Comparison of ENCODE assay signal across 31 cellular contexts in genomic region chr7:98731651-98732050, GRCh38.
"Had no signal": no experiment of that assay in that cellular context is flagged by ENCODE, and none has a peak within 500 bp of the region (broad histone marks: within the 10 kb centered on the region; RNA-seq: fewer than 3 reads in every experiment).

No MANE protein-coding gene starts in this region.

- DNase-seq: activated B cell treated with CpG ODN at 0.5 μM for 24 hours; activated CD4-positive, alpha-beta memory T cell treated with anti-CD3 and anti-CD28 coated beads for 36 hours; activated CD4-positive, alpha-beta T cell treated with anti-CD3 and anti-CD28 coated beads for 4 hours; activated CD4-positive, alpha-beta T cell treated with anti-CD3 and anti-CD28 coated beads, Interleukin-2, amount 10 ng/mL, durations not matched to agents 24 days and 14 days; activated CD4-positive, alpha-beta T cell treated with anti-CD3 and anti-CD28 coated beads, Interleukin-2, amount 50 U/mL, for 1 hour; activated CD4-positive, alpha-beta T cell treated with anti-CD3 and anti-CD28 coated beads, Interleukin-2, amount 50 U/mL, for 4 hours; activated CD4-positive, CD25-positive, alpha-beta regulatory T cell treated with anti-CD3 and anti-CD28 coated beads, Interleukin-2, amount 50 U/mL, for 72 hours; activated CD8-positive, alpha-beta memory T cell treated with anti-CD3 and anti-CD28 coated beads, Interleukin-2, amount 50 U/mL, for 4 hours; activated CD8-positive, alpha-beta T cell treated with anti-CD3 and anti-CD28 coated beads for 36 hours; activated gamma-delta T cell treated with Interleukin-2 at 50 U/mL for 16 hours; activated naive CD4-positive, alpha-beta T cell; activated naive CD4-positive, alpha-beta T cell treated with anti-CD3 and anti-CD28 coated beads for 36 hours; activated naive CD4-positive, alpha-beta T cell treated with anti-CD3 and anti-CD28 coated beads, Interleukin-2, amount 50 U/mL, for 16 hours; activated naive CD8-positive, alpha-beta T cell treated with anti-CD3 and anti-CD28 coated beads for 36 hours; activated T-cell treated with anti-CD3 and anti-CD28 coated beads for 4 hours; activated T-cell treated with anti-CD3 and anti-CD28 coated beads, Interleukin-2, amount 50 U/mL, for 1 hour; activated T-cell treated with anti-CD3 and anti-CD28 coated beads, Interleukin-2, amount 50 U/mL, for 4 hours; activated T-cell treated with anti-CD3 and anti-CD28 coated beads, Interleukin-2, amount 50 U/mL, for 72 hours; adrenal gland; amniotic stem cell; aorta; body of pancreas; brain microvascular endothelial cell; central memory CD4-positive, alpha-beta T cell; T-helper 1 cell; T-helper 2 cell; T-helper 9 cell had no signal

- H3K4me1 ChIP-seq: adrenal gland, body of pancreas, breast epithelium had no signal

- H3K27ac ChIP-seq: adrenal gland, body of pancreas, brain microvascular endothelial cell, breast epithelium, VCaP had no signal

- H3K4me3 ChIP-seq: adrenal gland, body of pancreas, breast epithelium had no signal

- H3K36me3 ChIP-seq: adrenal gland, brain microvascular endothelial cell, breast epithelium had no signal

- ATAC-seq: activated CD8-positive, alpha-beta T cell treated with anti-CD3 and anti-CD28 coated beads for 36 hours; activated naive CD4-positive, alpha-beta T cell treated with anti-CD3 and anti-CD28 coated beads, Interleukin-2, amount 50 U/mL, for 72 hours; activated T-cell treated with anti-CD3 and anti-CD28 coated beads, Interleukin-2, amount 50 U/mL, for 4 hours; activated T-cell treated with anti-CD3 and anti-CD28 coated beads, Interleukin-2, amount 50 U/mL, for 72 hours; activated T-helper 17 cell treated with anti-CD3 and anti-CD28 coated beads, Interleukin-2, amount 50 U/mL, for 72 hours; body of pancreas had no signal

- H3K27me3 ChIP-seq: adrenal gland, body of pancreas, brain microvascular endothelial cell had no signal

- H3K9me3 ChIP-seq: adrenal gland, body of pancreas had no signal
